In the genomic region with DNA sequence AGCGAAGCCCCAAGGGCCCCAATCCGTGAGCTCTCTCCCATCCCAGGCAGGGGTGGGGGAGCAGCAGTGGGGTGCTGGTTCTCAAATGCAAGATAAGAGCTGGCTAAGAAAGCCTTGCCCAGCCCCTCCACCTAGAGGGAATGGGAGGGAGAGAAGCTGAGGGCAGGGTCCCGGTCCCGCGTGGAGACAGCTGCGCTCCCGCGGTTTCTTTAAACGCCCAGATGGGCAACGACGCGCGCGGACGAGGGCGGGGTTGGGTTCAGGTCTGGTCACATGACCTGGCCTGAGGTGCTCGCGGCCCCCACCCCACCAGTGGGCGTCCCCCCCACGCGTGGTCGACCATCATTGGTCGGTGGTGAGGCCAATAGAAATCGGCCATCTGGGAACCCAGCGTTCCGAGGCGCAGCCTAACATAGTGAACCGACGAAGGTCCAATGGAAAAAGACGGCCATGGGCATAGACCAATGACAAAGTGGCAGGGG, we compare ENCODE assay signal across 1 cellular context.
TF ChIP-seq lines count a peak whose summit lies in the region.

No MANE protein-coding gene starts in this region.

TF ChIP-seq in K562, 482 proteins besides CTCF, POLR2A, EP300 and RAD21 (continued from another document and continues in another):
- TF ChIP-seq, protein P1, sequence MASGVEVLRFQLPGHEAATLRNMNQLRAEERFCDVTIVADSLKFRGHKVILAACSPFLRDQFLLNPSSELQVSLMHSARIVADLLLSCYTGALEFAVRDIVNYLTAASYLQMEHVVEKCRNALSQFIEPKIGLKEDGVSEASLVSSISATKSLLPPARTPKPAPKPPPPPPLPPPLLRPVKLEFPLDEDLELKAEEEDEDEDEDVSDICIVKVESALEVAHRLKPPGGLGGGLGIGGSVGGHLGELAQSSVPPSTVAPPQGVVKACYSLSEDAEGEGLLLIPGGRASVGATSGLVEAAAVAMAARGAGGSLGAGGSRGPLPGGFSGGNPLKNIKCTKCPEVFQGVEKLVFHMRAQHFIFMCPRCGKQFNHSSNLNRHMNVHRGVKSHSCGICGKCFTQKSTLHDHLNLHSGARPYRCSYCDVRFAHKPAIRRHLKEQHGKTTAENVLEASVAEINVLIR (CRISPR knock-in tag; IDR thresholded peaks at IDR 0.05) = peak; percentile 48; the same call in 1 of the 2 replicates
- TF ChIP-seq XRCC4 (IDR thresholded peaks at IDR 0.05; ENCODE audit: extremely low read depth, insufficient read depth, insufficient read length) = no peak
- TF ChIP-seq, protein P2, sequence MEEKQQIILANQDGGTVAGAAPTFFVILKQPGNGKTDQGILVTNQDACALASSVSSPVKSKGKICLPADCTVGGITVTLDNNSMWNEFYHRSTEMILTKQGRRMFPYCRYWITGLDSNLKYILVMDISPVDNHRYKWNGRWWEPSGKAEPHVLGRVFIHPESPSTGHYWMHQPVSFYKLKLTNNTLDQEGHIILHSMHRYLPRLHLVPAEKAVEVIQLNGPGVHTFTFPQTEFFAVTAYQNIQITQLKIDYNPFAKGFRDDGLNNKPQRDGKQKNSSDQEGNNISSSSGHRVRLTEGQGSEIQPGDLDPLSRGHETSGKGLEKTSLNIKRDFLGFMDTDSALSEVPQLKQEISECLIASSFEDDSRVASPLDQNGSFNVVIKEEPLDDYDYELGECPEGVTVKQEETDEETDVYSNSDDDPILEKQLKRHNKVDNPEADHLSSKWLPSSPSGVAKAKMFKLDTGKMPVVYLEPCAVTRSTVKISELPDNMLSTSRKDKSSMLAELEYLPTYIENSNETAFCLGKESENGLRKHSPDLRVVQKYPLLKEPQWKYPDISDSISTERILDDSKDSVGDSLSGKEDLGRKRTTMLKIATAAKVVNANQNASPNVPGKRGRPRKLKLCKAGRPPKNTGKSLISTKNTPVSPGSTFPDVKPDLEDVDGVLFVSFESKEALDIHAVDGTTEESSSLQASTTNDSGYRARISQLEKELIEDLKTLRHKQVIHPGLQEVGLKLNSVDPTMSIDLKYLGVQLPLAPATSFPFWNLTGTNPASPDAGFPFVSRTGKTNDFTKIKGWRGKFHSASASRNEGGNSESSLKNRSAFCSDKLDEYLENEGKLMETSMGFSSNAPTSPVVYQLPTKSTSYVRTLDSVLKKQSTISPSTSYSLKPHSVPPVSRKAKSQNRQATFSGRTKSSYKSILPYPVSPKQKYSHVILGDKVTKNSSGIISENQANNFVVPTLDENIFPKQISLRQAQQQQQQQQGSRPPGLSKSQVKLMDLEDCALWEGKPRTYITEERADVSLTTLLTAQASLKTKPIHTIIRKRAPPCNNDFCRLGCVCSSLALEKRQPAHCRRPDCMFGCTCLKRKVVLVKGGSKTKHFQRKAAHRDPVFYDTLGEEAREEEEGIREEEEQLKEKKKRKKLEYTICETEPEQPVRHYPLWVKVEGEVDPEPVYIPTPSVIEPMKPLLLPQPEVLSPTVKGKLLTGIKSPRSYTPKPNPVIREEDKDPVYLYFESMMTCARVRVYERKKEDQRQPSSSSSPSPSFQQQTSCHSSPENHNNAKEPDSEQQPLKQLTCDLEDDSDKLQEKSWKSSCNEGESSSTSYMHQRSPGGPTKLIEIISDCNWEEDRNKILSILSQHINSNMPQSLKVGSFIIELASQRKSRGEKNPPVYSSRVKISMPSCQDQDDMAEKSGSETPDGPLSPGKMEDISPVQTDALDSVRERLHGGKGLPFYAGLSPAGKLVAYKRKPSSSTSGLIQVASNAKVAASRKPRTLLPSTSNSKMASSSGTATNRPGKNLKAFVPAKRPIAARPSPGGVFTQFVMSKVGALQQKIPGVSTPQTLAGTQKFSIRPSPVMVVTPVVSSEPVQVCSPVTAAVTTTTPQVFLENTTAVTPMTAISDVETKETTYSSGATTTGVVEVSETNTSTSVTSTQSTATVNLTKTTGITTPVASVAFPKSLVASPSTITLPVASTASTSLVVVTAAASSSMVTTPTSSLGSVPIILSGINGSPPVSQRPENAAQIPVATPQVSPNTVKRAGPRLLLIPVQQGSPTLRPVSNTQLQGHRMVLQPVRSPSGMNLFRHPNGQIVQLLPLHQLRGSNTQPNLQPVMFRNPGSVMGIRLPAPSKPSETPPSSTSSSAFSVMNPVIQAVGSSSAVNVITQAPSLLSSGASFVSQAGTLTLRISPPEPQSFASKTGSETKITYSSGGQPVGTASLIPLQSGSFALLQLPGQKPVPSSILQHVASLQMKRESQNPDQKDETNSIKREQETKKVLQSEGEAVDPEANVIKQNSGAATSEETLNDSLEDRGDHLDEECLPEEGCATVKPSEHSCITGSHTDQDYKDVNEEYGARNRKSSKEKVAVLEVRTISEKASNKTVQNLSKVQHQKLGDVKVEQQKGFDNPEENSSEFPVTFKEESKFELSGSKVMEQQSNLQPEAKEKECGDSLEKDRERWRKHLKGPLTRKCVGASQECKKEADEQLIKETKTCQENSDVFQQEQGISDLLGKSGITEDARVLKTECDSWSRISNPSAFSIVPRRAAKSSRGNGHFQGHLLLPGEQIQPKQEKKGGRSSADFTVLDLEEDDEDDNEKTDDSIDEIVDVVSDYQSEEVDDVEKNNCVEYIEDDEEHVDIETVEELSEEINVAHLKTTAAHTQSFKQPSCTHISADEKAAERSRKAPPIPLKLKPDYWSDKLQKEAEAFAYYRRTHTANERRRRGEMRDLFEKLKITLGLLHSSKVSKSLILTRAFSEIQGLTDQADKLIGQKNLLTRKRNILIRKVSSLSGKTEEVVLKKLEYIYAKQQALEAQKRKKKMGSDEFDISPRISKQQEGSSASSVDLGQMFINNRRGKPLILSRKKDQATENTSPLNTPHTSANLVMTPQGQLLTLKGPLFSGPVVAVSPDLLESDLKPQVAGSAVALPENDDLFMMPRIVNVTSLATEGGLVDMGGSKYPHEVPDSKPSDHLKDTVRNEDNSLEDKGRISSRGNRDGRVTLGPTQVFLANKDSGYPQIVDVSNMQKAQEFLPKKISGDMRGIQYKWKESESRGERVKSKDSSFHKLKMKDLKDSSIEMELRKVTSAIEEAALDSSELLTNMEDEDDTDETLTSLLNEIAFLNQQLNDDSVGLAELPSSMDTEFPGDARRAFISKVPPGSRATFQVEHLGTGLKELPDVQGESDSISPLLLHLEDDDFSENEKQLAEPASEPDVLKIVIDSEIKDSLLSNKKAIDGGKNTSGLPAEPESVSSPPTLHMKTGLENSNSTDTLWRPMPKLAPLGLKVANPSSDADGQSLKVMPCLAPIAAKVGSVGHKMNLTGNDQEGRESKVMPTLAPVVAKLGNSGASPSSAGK (IDR thresholded peaks at IDR 0.05) = peak; percentile 88
- peak; percentile 100 for TF ChIP-seq MAZ (CRISPR knock-in tag; conservative IDR thresholded peaks at IDR 0.05 in 1 of 2, IDR thresholded peaks at IDR 0.05 in 1 of 2)
- peak; percentile 99 for TF ChIP-seq NEUROD1 (IDR thresholded peaks at IDR 0.05; ENCODE audit: borderline replicate concordance, low read depth, low read length, partially characterized antibody)
- TF ChIP-seq, protein P3, sequence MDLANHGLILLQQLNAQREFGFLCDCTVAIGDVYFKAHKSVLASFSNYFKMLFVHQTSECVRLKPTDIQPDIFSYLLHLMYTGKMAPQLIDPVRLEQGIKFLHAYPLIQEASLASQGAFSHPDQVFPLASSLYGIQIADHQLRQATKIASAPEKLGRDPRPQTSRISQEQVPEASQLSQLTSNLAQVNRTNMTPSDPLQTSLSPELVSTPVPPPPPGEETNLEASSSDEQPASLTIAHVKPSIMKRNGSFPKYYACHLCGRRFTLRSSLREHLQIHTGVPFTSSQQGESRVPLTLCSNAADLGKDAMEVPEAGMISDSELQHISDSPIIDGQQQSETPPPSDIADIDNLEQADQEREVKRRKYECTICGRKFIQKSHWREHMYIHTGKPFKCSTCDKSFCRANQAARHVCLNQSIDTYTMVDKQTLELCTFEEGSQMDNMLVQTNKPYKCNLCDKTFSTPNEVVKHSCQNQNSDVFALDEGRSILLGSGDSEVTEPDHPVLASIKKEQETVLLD (IDR thresholded peaks at IDR 0.05) = peak; percentile 98
- TF ChIP-seq RHOXF2B (CRISPR knock-in tag; conservative IDR thresholded peaks at IDR 0.05) = 0 out of 2 replicates have a peak, but pooled peaks have one; percentile 5
- no peak for TF ChIP-seq TBP (optimal IDR thresholded peaks at IDR 0.05; ENCODE audit: low read depth, low read length)
- peak in 1 of 2 experiments; percentile 16; a peak in 1 of 4 replicates for TF ChIP-seq TEAD1 (CRISPR knock-in tag; IDR thresholded peaks at IDR 0.05)
- no peak; the same call in 1 of the 2 replicates for TF ChIP-seq FOXM1 (IDR thresholded peaks at IDR 0.05; ENCODE audit: low read depth)
- 0 out of 2 replicates have a peak, but pooled peaks have one; percentile 19 for TF ChIP-seq FOXM1 (CRISPR knock-in tag; IDR thresholded peaks at IDR 0.05; ENCODE audit: low read depth)
- TF ChIP-seq POLR2H (tag; IDR thresholded peaks at IDR 0.05; ENCODE audit: low read depth) = no peak
- TF ChIP-seq TEAD4 (IDR thresholded peaks at IDR 0.05; ENCODE audit: low read length) = 0 out of 2 replicates have a peak, but pooled peaks have one; percentile 25
- 0 out of 2 replicates have a peak, but pooled peaks have one; percentile 35 for TF ChIP-seq TEAD4 (CRISPR knock-in tag; IDR thresholded peaks at IDR 0.05; ENCODE audit: borderline replicate concordance)
- peak; percentile 31; the same call in 1 of the 2 replicates for TF ChIP-seq FOXK1 (CRISPR knock-in tag; IDR thresholded peaks at IDR 0.05; ENCODE audit: borderline replicate concordance)
- TF ChIP-seq CEBPG (CRISPR knock-in tag; IDR thresholded peaks at IDR 0.05) = 0 out of 2 replicates have a peak, but pooled peaks have one; percentile 20
- no peak for TF ChIP-seq CEBPG (tag; conservative IDR thresholded peaks at IDR 0.05 in 1 of 2, IDR thresholded peaks at IDR 0.05 in 1 of 2)
- TF ChIP-seq SAP30 (IDR thresholded peaks at IDR 0.05; ENCODE audit: borderline replicate concordance, insufficient read depth, low read depth, low read length, poor library complexity, severe bottlenecking) = peak; percentile 64
- TF ChIP-seq NFYB (IDR thresholded peaks at IDR 0.05; ENCODE audit: extremely low read depth, insufficient read length) = peak; percentile 89
- TF ChIP-seq, protein P4, sequence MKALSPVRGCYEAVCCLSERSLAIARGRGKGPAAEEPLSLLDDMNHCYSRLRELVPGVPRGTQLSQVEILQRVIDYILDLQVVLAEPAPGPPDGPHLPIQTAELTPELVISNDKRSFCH (CRISPR knock-in tag; IDR thresholded peaks at IDR 0.05) = no peak
- TF ChIP-seq, protein P4 (tag; IDR thresholded peaks at IDR 0.05) = peak; percentile 68
- TF ChIP-seq ATF1 (CRISPR knock-in tag; IDR thresholded peaks at IDR 0.05) = no peak
- peak; percentile 91 for TF ChIP-seq ATF1 (tag; IDR thresholded peaks at IDR 0.05)
- no peak for TF ChIP-seq STAT5B (CRISPR knock-in tag; IDR thresholded peaks at IDR 0.05)
- TF ChIP-seq, protein P5, sequence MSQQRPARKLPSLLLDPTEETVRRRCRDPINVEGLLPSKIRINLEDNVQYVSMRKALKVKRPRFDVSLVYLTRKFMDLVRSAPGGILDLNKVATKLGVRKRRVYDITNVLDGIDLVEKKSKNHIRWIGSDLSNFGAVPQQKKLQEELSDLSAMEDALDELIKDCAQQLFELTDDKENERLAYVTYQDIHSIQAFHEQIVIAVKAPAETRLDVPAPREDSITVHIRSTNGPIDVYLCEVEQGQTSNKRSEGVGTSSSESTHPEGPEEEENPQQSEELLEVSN (IDR thresholded peaks at IDR 0.05; ENCODE audit: borderline replicate concordance in 1 of 2, extremely low read depth in 1 of 2, insufficient read depth in 1 of 2, insufficient read length in 1 of 2, low read depth in 1 of 2, low read length in 1 of 2, poor library complexity in 1 of 2, severe bottlenecking in 1 of 2) = peak; percentile 93 to 95
- peak in 1 of 2 experiments; percentile 17; a peak in 1 of 4 replicates for TF ChIP-seq RCOR1 (IDR thresholded peaks at IDR 0.05; ENCODE audit: borderline replicate concordance in 1 of 2, low read depth in 2 of 2, low read length in 2 of 2)
- TF ChIP-seq ZNF830 (CRISPR knock-in tag; IDR thresholded peaks at IDR 0.05) = 0 out of 2 replicates have a peak, but pooled peaks have one; percentile 31
- TF ChIP-seq CXXC5 (CRISPR knock-in tag; IDR thresholded peaks at IDR 0.05) = peak; percentile 87
- TF ChIP-seq ZNF766 (CRISPR knock-in tag; conservative IDR thresholded peaks at IDR 0.05) = peak; percentile 80; the same call in 1 of the 2 replicates
- TF ChIP-seq, protein P6, sequence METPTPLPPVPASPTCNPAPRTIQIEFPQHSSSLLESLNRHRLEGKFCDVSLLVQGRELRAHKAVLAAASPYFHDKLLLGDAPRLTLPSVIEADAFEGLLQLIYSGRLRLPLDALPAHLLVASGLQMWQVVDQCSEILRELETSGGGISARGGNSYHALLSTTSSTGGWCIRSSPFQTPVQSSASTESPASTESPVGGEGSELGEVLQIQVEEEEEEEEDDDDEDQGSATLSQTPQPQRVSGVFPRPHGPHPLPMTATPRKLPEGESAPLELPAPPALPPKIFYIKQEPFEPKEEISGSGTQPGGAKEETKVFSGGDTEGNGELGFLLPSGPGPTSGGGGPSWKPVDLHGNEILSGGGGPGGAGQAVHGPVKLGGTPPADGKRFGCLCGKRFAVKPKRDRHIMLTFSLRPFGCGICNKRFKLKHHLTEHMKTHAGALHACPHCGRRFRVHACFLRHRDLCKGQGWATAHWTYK (CRISPR knock-in tag; IDR thresholded peaks at IDR 0.05) = peak; percentile 37; the same call in 1 of the 2 replicates
- TF ChIP-seq, protein P7, sequence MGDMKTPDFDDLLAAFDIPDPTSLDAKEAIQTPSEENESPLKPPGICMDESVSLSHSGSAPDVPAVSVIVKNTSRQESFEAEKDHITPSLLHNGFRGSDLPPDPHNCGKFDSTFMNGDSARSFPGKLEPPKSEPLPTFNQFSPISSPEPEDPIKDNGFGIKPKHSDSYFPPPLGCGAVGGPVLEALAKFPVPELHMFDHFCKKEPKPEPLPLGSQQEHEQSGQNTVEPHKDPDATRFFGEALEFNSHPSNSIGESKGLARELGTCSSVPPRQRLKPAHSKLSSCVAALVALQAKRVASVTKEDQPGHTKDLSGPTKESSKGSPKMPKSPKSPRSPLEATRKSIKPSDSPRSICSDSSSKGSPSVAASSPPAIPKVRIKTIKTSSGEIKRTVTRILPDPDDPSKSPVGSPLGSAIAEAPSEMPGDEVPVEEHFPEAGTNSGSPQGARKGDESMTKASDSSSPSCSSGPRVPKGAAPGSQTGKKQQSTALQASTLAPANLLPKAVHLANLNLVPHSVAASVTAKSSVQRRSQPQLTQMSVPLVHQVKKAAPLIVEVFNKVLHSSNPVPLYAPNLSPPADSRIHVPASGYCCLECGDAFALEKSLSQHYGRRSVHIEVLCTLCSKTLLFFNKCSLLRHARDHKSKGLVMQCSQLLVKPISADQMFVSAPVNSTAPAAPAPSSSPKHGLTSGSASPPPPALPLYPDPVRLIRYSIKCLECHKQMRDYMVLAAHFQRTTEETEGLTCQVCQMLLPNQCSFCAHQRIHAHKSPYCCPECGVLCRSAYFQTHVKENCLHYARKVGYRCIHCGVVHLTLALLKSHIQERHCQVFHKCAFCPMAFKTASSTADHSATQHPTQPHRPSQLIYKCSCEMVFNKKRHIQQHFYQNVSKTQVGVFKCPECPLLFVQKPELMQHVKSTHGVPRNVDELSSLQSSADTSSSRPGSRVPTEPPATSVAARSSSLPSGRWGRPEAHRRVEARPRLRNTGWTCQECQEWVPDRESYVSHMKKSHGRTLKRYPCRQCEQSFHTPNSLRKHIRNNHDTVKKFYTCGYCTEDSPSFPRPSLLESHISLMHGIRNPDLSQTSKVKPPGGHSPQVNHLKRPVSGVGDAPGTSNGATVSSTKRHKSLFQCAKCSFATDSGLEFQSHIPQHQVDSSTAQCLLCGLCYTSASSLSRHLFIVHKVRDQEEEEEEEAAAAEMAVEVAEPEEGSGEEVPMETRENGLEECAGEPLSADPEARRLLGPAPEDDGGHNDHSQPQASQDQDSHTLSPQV (IDR thresholded peaks at IDR 0.05) = peak; percentile 20; the same call in 1 of the 2 replicates
- TF ChIP-seq FOXA3 (CRISPR knock-in tag; conservative IDR thresholded peaks at IDR 0.05 in 1 of 2, IDR thresholded peaks at IDR 0.05 in 1 of 2) = peak in 1 of 2 experiments; percentile 44; a peak in 1 of 4 replicates
- TF ChIP-seq NRF1 (conservative IDR thresholded peaks at IDR 0.05 in 1 of 2, IDR thresholded peaks at IDR 0.05 in 1 of 2) = peak; percentile 77 to 78
- TF ChIP-seq RAD51 (IDR thresholded peaks at IDR 0.05; ENCODE audit: borderline replicate concordance, low read depth) = peak; percentile 98
